In the genomic region with DNA sequence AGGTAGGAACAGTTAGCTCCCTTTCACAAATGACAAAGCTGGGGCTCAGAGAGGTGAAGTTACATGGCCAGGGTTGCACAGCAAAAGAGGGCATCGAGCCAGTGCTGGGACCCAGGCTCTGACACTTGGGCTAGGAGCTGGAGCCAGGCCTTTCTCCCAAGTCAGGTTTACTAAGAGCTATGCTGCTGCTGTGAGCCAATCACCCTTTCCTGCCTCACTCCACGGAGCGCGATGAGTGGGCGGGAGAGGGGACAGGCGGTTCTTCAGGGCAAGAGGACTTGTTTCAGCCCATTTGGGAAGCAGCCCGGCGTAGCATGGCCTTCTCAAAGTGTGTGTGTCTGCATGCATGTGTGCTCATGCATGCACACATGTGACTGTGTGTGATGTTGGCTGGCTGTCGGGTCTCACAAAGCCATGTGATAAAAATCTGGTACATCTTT, we compare ENCODE assay signal across 11 cellular contexts. TPM values are rescaled to one million over a fixed set of nuclear protein-coding genes. Genes with fewer than 3 reads are reported as not detected.
DNase-seq lines count a peak whose midpoint lies in the region; ATAC-seq, FAIRE-seq and TF ChIP-seq lines count a peak whose summit lies in the region.
"Had no signal": no experiment of that assay in that cellular context is flagged by ENCODE, and none has a peak within 500 bp of the region (broad histone marks: within the 10 kb centered on the region; RNA-seq: fewer than 3 reads in every experiment).

No MANE protein-coding gene starts in this region.

- H3K9me3 ChIP-seq in thoracic aorta, result no peaks in the 10 kb centered on the region

- peaks cover 9% of the 10 kb centered on the region for H3K4me1 Mint-ChIP-seq in central memory CD8-positive, alpha-beta T cell

- peak overlapping the region in 1 of 2 donors; percentile 24 for H3K27ac ChIP-seq in thoracic aorta

- FAIRE-seq in H54 (lab: Jason Lieb, UNC), result no peak

- peak; percentile 26 for DNase-seq in DMS 273 (lab: John Stamatoyannopoulos, UW; ENCODE audit: unreplicated experiment)
- DNase-seq in DMS 273 treated with DMSO at 0.1 percent for 48 hours (lab: John Stamatoyannopoulos, UW), result no peak
- no peak for DNase-seq in central memory CD8-positive, alpha-beta T cell (ENCODE audit: low spot score in 2 of 2)
- DNase-seq in left kidney (ENCODE audit: low read depth, low spot score), result peak; percentile 93
- no peak for DNase-seq in thoracic aorta (ENCODE audit: low spot score)
- no peak for DNase-seq in activated CD8-positive, alpha-beta memory T cell treated with anti-CD3 and anti-CD28 coated beads, Interleukin-2, amount 50 U/mL, for 4 hours
- no peak for DNase-seq in H54 (ENCODE audit: insufficient read length, low spot score)
- no peak for DNase-seq in T1000 (lab: John Stamatoyannopoulos, UW)

- no peaks in the 10 kb centered on the region for H3K9me3 Mint-ChIP-seq in central memory CD8-positive, alpha-beta T cell
- H3K9me3 Mint-ChIP-seq: activated naive CD4-positive, alpha-beta T cell treated with anti-CD3 and anti-CD28 coated beads, Interleukin-2, amount 50 U/mL, for 24 hours; natural killer cell treated with Interleukin-12 subunit alpha and Interleukin-12 subunit beta and Interleukin-15 and Interleukin-18, amount 100 ng/mL, for 72 hours; stimulated activated naive CD8-positive, alpha-beta T cell treated with anti-CD3 and anti-CD28 coated beads, Interleukin-15, Interleukin-2, amounts not matched to agents 100 ng/mL and 50 ng/mL, for 24 hours had no signal

- H3K27ac Mint-ChIP-seq in central memory CD8-positive, alpha-beta T cell (ENCODE audit: low read depth), result peak overlapping the region; percentile 25
- H3K27ac Mint-ChIP-seq: activated naive CD4-positive, alpha-beta T cell treated with anti-CD3 and anti-CD28 coated beads, Interleukin-2, amount 50 U/mL, for 24 hours; natural killer cell treated with Interleukin-12 subunit alpha and Interleukin-12 subunit beta and Interleukin-15 and Interleukin-18, amount 100 ng/mL, for 72 hours; stimulated activated naive CD8-positive, alpha-beta T cell treated with anti-CD3 and anti-CD28 coated beads, Interleukin-15, Interleukin-2, amounts not matched to agents 100 ng/mL and 50 ng/mL, for 24 hours had no signal

- H3K4me3 Mint-ChIP-seq in central memory CD8-positive, alpha-beta T cell, result no peak overlapping the region
- H3K4me3 Mint-ChIP-seq: activated naive CD4-positive, alpha-beta T cell treated with anti-CD3 and anti-CD28 coated beads, Interleukin-2, amount 50 U/mL, for 24 hours; natural killer cell treated with Interleukin-12 subunit alpha and Interleukin-12 subunit beta and Interleukin-15 and Interleukin-18, amount 100 ng/mL, for 72 hours; stimulated activated naive CD8-positive, alpha-beta T cell treated with anti-CD3 and anti-CD28 coated beads, Interleukin-15, Interleukin-2, amounts not matched to agents 100 ng/mL and 50 ng/mL, for 24 hours had no signal

- no peaks in the 10 kb centered on the region for H3K27me3 Mint-ChIP-seq in central memory CD8-positive, alpha-beta T cell
- H3K27me3 Mint-ChIP-seq: activated naive CD4-positive, alpha-beta T cell treated with anti-CD3 and anti-CD28 coated beads, Interleukin-2, amount 50 U/mL, for 24 hours; stimulated activated naive CD8-positive, alpha-beta T cell treated with anti-CD3 and anti-CD28 coated beads, Interleukin-15, Interleukin-2, amounts not matched to agents 100 ng/mL and 50 ng/mL, for 24 hours had no signal

- H3K4me3 ChIP-seq in thoracic aorta, result no peak overlapping the region

- H3K36me3 ChIP-seq in thoracic aorta, result no peaks in the 10 kb centered on the region

- TF ChIP-seq POLR2A in H54 (IDR thresholded peaks at IDR 0.05; ENCODE audit: low read depth, low read length), result no peak

- peaks cover 4 to 25% of the 10 kb centered on the region in 2 donors for H3K4me1 ChIP-seq in thoracic aorta (ENCODE audit: control insufficient read depth in 1 of 2, low read depth in 2 of 2)

- H3K36me3 Mint-ChIP-seq in central memory CD8-positive, alpha-beta T cell (ENCODE audit: insufficient read depth), result no peaks in the 10 kb centered on the region
- H3K36me3 Mint-ChIP-seq: activated naive CD4-positive, alpha-beta T cell treated with anti-CD3 and anti-CD28 coated beads, Interleukin-2, amount 50 U/mL, for 24 hours; natural killer cell treated with Interleukin-12 subunit alpha and Interleukin-12 subunit beta and Interleukin-15 and Interleukin-18, amount 100 ng/mL, for 72 hours had no signal

- no peaks in the 10 kb centered on the region for H3K27me3 ChIP-seq in thoracic aorta (replicated peaks; ENCODE audit: insufficient read depth)

- no peak for ATAC-seq in central memory CD8-positive, alpha-beta T cell (replicated peaks; ENCODE audit: extremely low read depth, poor library complexity, severe bottlenecking)
- ATAC-seq in thoracic aorta (ENCODE audit: insufficient number of reproducible peaks, low FRiP score, low read depth), result peak; percentile 32
- ATAC-seq: natural killer cell treated with Interleukin-12 subunit alpha and Interleukin-12 subunit beta and Interleukin-15 and Interleukin-18, amount 100 ng/mL, for 72 hours had no signal

- no peak for TF ChIP-seq CTCF in thoracic aorta (IDR thresholded peaks at IDR 0.05)

RNA-seq across cellular contexts. Expression of gene ID3, which starts 10.6 kb away (rescaled TPM):
- total RNA-seq in thoracic aorta, result 100 to 1,000 TPM; 309 to 692 TPM

RNA-seq across cellular contexts. Expression of gene E2F2, which starts 17.7 kb away (rescaled TPM):
- total RNA-seq in thoracic aorta, result under 1 TPM; 0.14 to 0.35 TPM

Comparison
In these comparisons a context has a peak if more than half of its experiments do, and no peak if none do; other contexts are left out.
1. DNase-seq: peak in DMS 273 (single experiment) and left kidney (single experiment); none in DMS 273 treated with DMSO at 0.1 percent for 48 hours (single experiment), central memory CD8-positive, alpha-beta T cell (0 of 2), thoracic aorta (single experiment), activated CD8-positive, alpha-beta memory T cell treated with anti-CD3 and anti-CD28 coated beads, Interleukin-2, amount 50 U/mL, for 4 hours (single experiment), H54 (single experiment) and T1000 (single experiment).